Comparison of ENCODE assay signal across 8 cellular contexts in the genomic region with DNA sequence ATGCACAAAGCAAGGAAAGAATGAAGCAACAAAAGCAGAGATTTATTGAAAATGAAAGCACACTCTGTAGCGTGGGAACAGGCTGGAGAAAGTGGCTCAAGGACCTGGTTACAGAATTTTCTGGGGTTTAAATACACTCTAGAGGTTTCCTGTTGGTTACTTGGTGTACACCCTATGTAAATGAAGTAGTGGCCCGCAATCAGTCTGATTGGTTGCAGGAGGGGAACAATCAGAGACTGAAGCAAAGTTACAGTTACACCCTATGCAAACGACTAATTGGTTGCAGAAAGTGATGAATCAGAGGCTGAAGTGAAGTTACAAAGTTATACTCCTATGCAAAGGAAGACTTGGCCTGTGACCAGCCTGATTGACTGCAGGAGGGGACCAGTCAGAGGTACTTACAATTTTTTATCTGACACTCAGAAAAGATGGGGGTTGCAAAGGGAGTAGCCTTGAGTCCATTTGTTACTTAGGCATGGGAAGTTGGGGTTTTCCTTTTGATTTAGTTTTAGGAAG. TPM values are rescaled to one million over a fixed set of nuclear protein-coding genes. Genes with fewer than 3 reads are reported as not detected.
A peak's percentile ranks its signal among the peaks of the same experiment; 100 is the strongest.
DNase-seq lines count a peak whose midpoint lies in the region; ATAC-seq and TF ChIP-seq lines count a peak whose summit lies in the region.

No MANE protein-coding gene starts in this region.

- no peaks in the 10 kb centered on the region for H3K27me3 ChIP-seq in AG04450 (ENCODE audit: control insufficient read depth, insufficient read depth, low read length)

- DNase-seq in AG04450 (ENCODE audit: low read depth, low spot score): no peak
- DNase-seq in activated CD4-positive, CD25-positive, alpha-beta regulatory T cell treated with anti-CD3 and anti-CD28 coated beads, Interleukin-2, amount 50 U/mL, for 16 hours (ENCODE audit: low read depth, low spot score): peak; percentile 48
- peak; percentile 80 for DNase-seq in epithelial cell of esophagus (ENCODE audit: low read depth)
- peak; percentile 58 for DNase-seq in stimulated activated CD4-positive, alpha-beta T cell treated with anti-CD3 and anti-CD28 coated beads, Interleukin-1b, Interleukin-23, amount 100 ng/mL, for 48 hours
- no peak for DNase-seq in caudate nucleus (lab: John Stamatoyannopoulos, UW)
- no peak for DNase-seq in NCI-H128 (lab: John Stamatoyannopoulos, UW; ENCODE audit: unreplicated experiment)

- POLR2A ChIA-PET in AG04450 (lab: Yijun Ruan, JAX): no interaction called here

- no peak overlapping the region for H3K4me3 ChIP-seq in AG04450 (ENCODE audit: low read depth, low read length)
- H3K4me3 ChIP-seq in epithelial cell of esophagus (ENCODE audit: low read length): no peak overlapping the region

- H3K9me3 ChIP-seq in AG04450 (ENCODE audit: control insufficient read depth, insufficient read depth, low read length): no peaks in the 10 kb centered on the region

- H3K27ac ChIP-seq in AG04450 (ENCODE audit: low read depth, low read length): peak overlapping the region; percentile 0
- H3K27ac ChIP-seq in caudate nucleus (ENCODE audit: low read depth, low read length): no peak overlapping the region

- no peak for TF ChIP-seq CTCF in AG04450 (IDR thresholded peaks at IDR 0.05; ENCODE audit: low read depth, low read length)
- no peak for TF ChIP-seq CTCF in epithelial cell of esophagus (IDR thresholded peaks at IDR 0.05; ENCODE audit: insufficient read depth, low read depth, low read length, missing control alignments)

- CTCF ChIA-PET in AG04450 (lab: Charles Lee): interaction anchor here (1.3 kb wide), 1 partner anchor 180 kb away, joined by 3 read pairs; no protein-coding TSS in a partner anchor

- ATAC-seq in GM19372 (IDR thresholded peaks at IDR 0.05; ENCODE audit: low read depth, unreplicated experiment) (peak; percentile 67), HG03442 (IDR thresholded peaks at IDR 0.05; ENCODE audit: unreplicated experiment) (peak; percentile 62)

RNA-seq across cellular contexts. Expression of a gene that starts 3.6 kb away (rescaled TPM):
- polyA plus RNA-seq in AG04450 (2011; rRNA removed): 207 and 260 TPM in 2 replicates
- 94.4 and 156 TPM in 2 replicates for polyA minus RNA-seq in AG04450 (2011; rRNA and poly(A)+ RNA removed)

Comparison
In these comparisons a context has a peak if more than half of its experiments do, and no peak if none do; other contexts are left out.
1. DNase-seq: peak in activated CD4-positive, CD25-positive, alpha-beta regulatory T cell treated with anti-CD3 and anti-CD28 coated beads, Interleukin-2, amount 50 U/mL, for 16 hours (single experiment), epithelial cell of esophagus (single experiment) and stimulated activated CD4-positive, alpha-beta T cell treated with anti-CD3 and anti-CD28 coated beads, Interleukin-1b, Interleukin-23, amount 100 ng/mL, for 48 hours (single experiment); none in AG04450 (single experiment), caudate nucleus (0 of 61) and NCI-H128 (single experiment).